ENCODE assay signal across 8 cellular contexts in genomic region chr18:22170421-22171262, GRCh38. TPM values are rescaled to one million over a fixed set of nuclear protein-coding genes. Genes with fewer than 3 reads are reported as not detected.
A peak's percentile ranks its signal among the peaks of the same experiment; 100 is the strongest.
DNase-seq lines count a peak whose midpoint lies in the region; ATAC-seq and TF ChIP-seq lines count a peak whose summit lies in the region.

No MANE protein-coding gene starts in this region.

- TF ChIP-seq CTCF in A673 (conservative IDR thresholded peaks at IDR 0.05; ENCODE audit: low read depth, low read length), result no peak
- no peak for TF ChIP-seq CTCF in foreskin fibroblast (IDR thresholded peaks at IDR 0.05; ENCODE audit: low read depth, low read length)
- TF ChIP-seq CTCF in ovary (IDR thresholded peaks at IDR 0.05), result peak in 1 of 3 donors; percentile 6

- TF ChIP-seq EP300 in ovary (IDR thresholded peaks at IDR 0.05), result no peak

- WGBS in ovary, 3 donors, result 0% methylated on average over 59 to 66 of the region's 66 CpGs

- POLR2A ChIA-PET in A673 (lab: Charles Lee; ENCODE audit: low non-redundant PET), result no interaction called here
- POLR2A ChIA-PET in activated CD4-positive, alpha-beta memory T cell treated with anti-CD3 and anti-CD28 coated beads for 36 hours (lab: Charles Lee), result no interaction called here

- no peak for TF ChIP-seq POLR2A in ovary (IDR thresholded peaks at IDR 0.05)

- ATAC-seq in GM21717 (IDR thresholded peaks at IDR 0.05; ENCODE audit: unreplicated experiment), result no peak

- peaks cover 33% of the 10 kb centered on the region for H3K4me1 ChIP-seq in A673 (ENCODE audit: insufficient read depth, low read length, poor library complexity, severe bottlenecking)
- H3K4me1 ChIP-seq in ovary (ENCODE audit: insufficient read depth), result peaks cover 3% of the 10 kb centered on the region

- peak overlapping the region; percentile 71 for H3K4me3 Mint-ChIP-seq in activated CD4-positive, alpha-beta memory T cell treated with anti-CD3 and anti-CD28 coated beads for 36 hours

- peaks cover 28% of the 10 kb centered on the region for H3K4me1 Mint-ChIP-seq in activated CD4-positive, alpha-beta memory T cell treated with anti-CD3 and anti-CD28 coated beads for 36 hours (ENCODE audit: low read depth)

- intact Hi-C loops in A673 (cut with micrococcal nuclease; ENCODE audit: unreplicated experiment), result no loop called here
- intact Hi-C loops in activated CD4-positive, alpha-beta memory T cell treated with anti-CD3 and anti-CD28 coated beads for 36 hours (cut with micrococcal nuclease), result no loop called here
- intact Hi-C loops in ovary (cut with DNase I), result loop anchor here (2.0 to 10.0 kb wide), 4 partner anchors 177 to 392 kb away; no protein-coding TSS in a partner anchor

- H3K27me3 Mint-ChIP-seq in activated CD4-positive, alpha-beta memory T cell treated with anti-CD3 and anti-CD28 coated beads for 36 hours, result peaks cover 72% of the 10 kb centered on the region

- H3K27ac Mint-ChIP-seq in activated CD4-positive, alpha-beta memory T cell treated with anti-CD3 and anti-CD28 coated beads for 36 hours, result no peak overlapping the region

- H3K9me3 ChIP-seq in A673 (ENCODE audit: low read depth, low read length, poor library complexity, severe bottlenecking), result no peaks in the 10 kb centered on the region
- no peaks in the 10 kb centered on the region for H3K9me3 ChIP-seq in ovary

- peak; percentile 32 for DNase-seq in A673 (ENCODE audit: low spot score)
- peak; percentile 33 for DNase-seq in HCEC 1CT
- DNase-seq in activated CD4-positive, alpha-beta memory T cell treated with anti-CD3 and anti-CD28 coated beads for 36 hours, result peak; percentile 21
- DNase-seq in foreskin fibroblast, result peak; percentile 41 to 71
- DNase-seq in ovary, result peak; percentile 69 to 81 (median 78)
- no peak for DNase-seq in effector CD8-positive, alpha-beta T cell (lab: John Stamatoyannopoulos, UW)
- DNase-seq in hippocampal formation (lab: John Stamatoyannopoulos, UW), result no peak

- BruUV-seq in A673 (replicated peaks; lab: Mats Ljungman, UMichigan), result no TSS peak

- H3K36me3 Mint-ChIP-seq in activated CD4-positive, alpha-beta memory T cell treated with anti-CD3 and anti-CD28 coated beads for 36 hours, result no peaks in the 10 kb centered on the region

- H3K4me3 ChIP-seq in A673 (ENCODE audit: low read depth, low read length, poor library complexity, severe bottlenecking) (peak overlapping the region; percentile 56), foreskin fibroblast (ENCODE audit: low read depth in 1 of 2, low read length in 2 of 2) (peak overlapping the region; percentile 66 to 81), ovary (peak overlapping the region; percentile 98)

- H3K27ac ChIP-seq in A673 (ENCODE audit: low read depth, low read length, poor library complexity, severe bottlenecking) (no peak overlapping the region), ovary (peak overlapping the region; percentile 96 to 97)

- H3K9me3 Mint-ChIP-seq in activated CD4-positive, alpha-beta memory T cell treated with anti-CD3 and anti-CD28 coated beads for 36 hours, result no peaks in the 10 kb centered on the region

- CTCF ChIA-PET in A673 (lab: Charles Lee), result interaction anchor here (0.5 to 0.9 kb wide), 4 partner anchors 71 to 568 kb away, joined by 3 to 9 read pairs (median 4); no protein-coding TSS in a partner anchor
- CTCF ChIA-PET in activated CD4-positive, alpha-beta memory T cell treated with anti-CD3 and anti-CD28 coated beads for 36 hours (lab: Charles Lee), result no interaction called here

- H3K27me3 ChIP-seq in A673 (replicated peaks; ENCODE audit: insufficient read depth, low read depth, low read length, poor library complexity) (peaks cover 97% of the 10 kb centered on the region), ovary (no peaks in the 10 kb centered on the region)

- H3K36me3 ChIP-seq in A673 (ENCODE audit: insufficient read depth, low read length, poor library complexity, severe bottlenecking) (no peaks in the 10 kb centered on the region), ovary (no peaks in the 10 kb centered on the region)

RNA-seq across cellular contexts. Expression of gene GATA6, which starts 1.3 kb away (rescaled TPM):
- total RNA-seq in A673 (2021) (0.20 and 0.21 TPM in 2 replicates), ovary (100 to 1,000 TPM in 5 of 7 donors, 10 to 100 TPM in 2; 82.4 to 221 (median 140) TPM)
- total RNA-seq in activated CD4-positive, alpha-beta memory T cell treated with anti-CD3 and anti-CD28 coated beads for 36 hours, result under 1 TPM; 0.07 to 0.10 TPM
- 10 to 100 TPM; 30.2 to 54.0 TPM for polyA plus RNA-seq in ovary

Comparison
In these comparisons a context has a peak if more than half of its experiments do, and no peak if none do; other contexts are left out.
1. DNase-seq: peak in A673 (single experiment), HCEC 1CT (single experiment), activated CD4-positive, alpha-beta memory T cell treated with anti-CD3 and anti-CD28 coated beads for 36 hours (single experiment), foreskin fibroblast (2 of 2) and ovary (5 of 5); none in effector CD8-positive, alpha-beta T cell (single experiment) and hippocampal formation (0 of 2).
2. RNA of gene GATA6, which starts 1.3 kb away (total RNA-seq): 82.4 to 221 TPM in ovary; 0.20 to 0.21 TPM in A673 and 0.07 to 0.10 TPM in activated CD4-positive, alpha-beta memory T cell treated with anti-CD3 and anti-CD28 coated beads for 36 hours; every median in the first group is over 10 times any median in the second.
3. intact Hi-C loops: an anchor here in ovary (2.0 to 10.0 kb wide); none called in A673 and activated CD4-positive, alpha-beta memory T cell treated with anti-CD3 and anti-CD28 coated beads for 36 hours.
4. Peak in every context shown above with its lines, with median percentiles within 50 percentile points of each other: H3K4me3 ChIP-seq.